ENCODE assay signal across 1 cellular context in genomic region chr1:70169018-70169839, GRCh38.
TF ChIP-seq lines count a peak whose summit lies in the region.

No MANE protein-coding gene starts in this region.

TF ChIP-seq in GM23338, 12 proteins besides CTCF, POLR2A, EP300 and RAD21:
- TF ChIP-seq EZH2 (IDR thresholded peaks at IDR 0.05; ENCODE audit: low read depth, unreplicated experiment) (no peak), STAT1 (IDR thresholded peaks at IDR 0.05; ENCODE audit: unreplicated experiment) (no peak), ZNF462 (CRISPR knock-in tag; IDR thresholded peaks at IDR 0.05) (no peak), REST (IDR thresholded peaks at IDR 0.05; ENCODE audit: unreplicated experiment) (no peak), EZH2phosphoT487 (IDR thresholded peaks at IDR 0.05; ENCODE audit: unreplicated experiment) (no peak), ZNF114 (CRISPR knock-in tag; IDR thresholded peaks at IDR 0.05) (no peak)
